In the genomic region with DNA sequence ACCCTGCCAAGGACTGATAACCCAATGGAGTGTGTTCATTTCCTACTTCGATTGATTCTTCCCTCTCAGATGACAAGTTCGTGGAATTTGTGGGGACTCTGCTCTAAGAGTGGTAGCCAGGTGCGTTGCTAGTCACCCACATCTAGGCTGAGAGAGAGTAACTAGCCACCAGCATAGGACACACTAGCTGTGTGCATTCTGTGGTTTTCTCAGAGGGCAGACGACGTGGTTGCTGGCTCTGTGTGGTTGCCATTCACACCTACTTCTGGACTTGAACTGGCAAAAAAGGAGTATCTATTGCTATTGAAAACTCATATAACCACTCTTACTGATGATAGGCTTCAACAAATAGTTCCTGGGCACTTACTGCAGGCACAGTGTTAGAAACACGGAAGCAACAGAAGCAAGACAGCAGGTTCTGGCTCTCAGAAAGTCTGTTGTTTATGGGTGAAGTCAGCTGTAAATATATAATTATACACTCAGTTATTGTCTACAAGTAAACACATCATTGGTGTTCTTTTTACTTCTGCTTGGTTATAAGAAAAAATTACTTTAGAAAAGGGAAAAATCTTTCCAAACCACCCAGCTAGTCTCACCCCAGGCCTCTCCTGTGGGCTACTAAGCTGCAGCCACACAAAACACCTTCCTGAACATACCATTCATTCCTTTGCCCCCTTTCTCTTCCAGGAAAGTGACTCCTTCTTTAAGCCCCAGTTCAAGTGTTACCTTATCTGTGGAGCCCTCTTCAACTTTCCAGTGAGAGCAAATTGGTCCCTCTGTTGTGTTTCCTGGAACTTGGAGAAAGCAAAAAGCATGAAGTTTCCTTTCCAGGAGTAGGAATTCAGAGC, we compare ENCODE assay signal across 17 cellular contexts.
"Had no signal": no experiment of that assay in that cellular context is flagged by ENCODE, and none has a peak within 500 bp of the region (broad histone marks: within the 10 kb centered on the region; RNA-seq: fewer than 3 reads in every experiment).

No MANE protein-coding gene starts in this region.

- H3K4me3 ChIP-seq: heart left ventricle, right lobe of liver had no signal

- H3K4me1 Mint-ChIP-seq: activated naive CD8-positive, alpha-beta T cell treated with anti-CD3 and anti-CD28 coated beads for 36 hours had no signal

- H3K4me1 ChIP-seq: heart left ventricle, right lobe of liver had no signal

- H3K9me3 Mint-ChIP-seq: activated naive CD8-positive, alpha-beta T cell treated with anti-CD3 and anti-CD28 coated beads for 36 hours; activated T-cell treated with anti-CD3 and anti-CD28 coated beads, Interleukin-2, amount 50 U/mL, for 72 hours; dendritic cell treated with granulocyte-macrophage colony-stimulating factor and Interleukin-4, amounts not matched to agents 40 ng/mL and 50 ng/mL, for 4 days; stimulated activated naive CD8-positive, alpha-beta T cell treated with anti-CD3 and anti-CD28 coated beads, Interleukin-15, Interleukin-2, amounts not matched to agents 100 ng/mL and 50 ng/mL, for 24 hours had no signal

- H3K36me3 ChIP-seq: heart left ventricle, right lobe of liver had no signal

- DNase-seq: activated CD4-positive, alpha-beta T cell treated with anti-CD3 and anti-CD28 coated beads for 48 hours; activated CD8-positive, alpha-beta memory T cell treated with anti-CD3 and anti-CD28 coated beads, Interleukin-2, amount 50 U/mL, for 48 hours; activated CD8-positive, alpha-beta T cell treated with anti-CD3 and anti-CD28 coated beads, Interleukin-2, amount 10 ng/mL, durations not matched to agents 7 days and 5 days; activated gamma-delta T cell treated with Interleukin-2 at 50 U/mL for 16 hours; activated naive CD8-positive, alpha-beta T cell treated with anti-CD3 and anti-CD28 coated beads for 36 hours; activated T-cell treated with anti-CD3 and anti-CD28 coated beads, Interleukin-2, amount 50 U/mL, for 72 hours; cerebellar nuclear complex; effector memory CD4-positive, alpha-beta T cell; foreskin melanocyte; heart left ventricle; mesenchymal stem cell; right lobe of liver; SK-N-SH had no signal

- ATAC-seq: activated CD8-positive, alpha-beta T cell treated with anti-CD3 and anti-CD28 coated beads, Interleukin-2, amount 10 ng/mL, durations not matched to agents 7 days and 5 days; activated T-cell treated with anti-CD3 and anti-CD28 coated beads, Interleukin-2, amount 50 U/mL, for 72 hours; heart left ventricle; left lobe of liver; right lobe of liver had no signal

- H3K36me3 Mint-ChIP-seq: activated naive CD8-positive, alpha-beta T cell treated with anti-CD3 and anti-CD28 coated beads for 36 hours had no signal

- H3K27me3 ChIP-seq: heart left ventricle, right lobe of liver had no signal

- H3K27ac ChIP-seq: heart left ventricle, right lobe of liver had no signal

- FAIRE-seq: keratinocyte had no signal

- H3K9me3 ChIP-seq: heart left ventricle, right lobe of liver, SK-N-SH had no signal

- H3K4me3 Mint-ChIP-seq: activated CD8-positive, alpha-beta T cell treated with anti-CD3 and anti-CD28 coated beads, Interleukin-2, amount 10 ng/mL, durations not matched to agents 7 days and 5 days; activated naive CD8-positive, alpha-beta T cell treated with anti-CD3 and anti-CD28 coated beads for 36 hours; activated T-cell treated with anti-CD3 and anti-CD28 coated beads, Interleukin-2, amount 50 U/mL, for 72 hours; dendritic cell treated with granulocyte-macrophage colony-stimulating factor and Interleukin-4, amounts not matched to agents 40 ng/mL and 50 ng/mL, for 4 days; stimulated activated naive CD8-positive, alpha-beta T cell treated with anti-CD3 and anti-CD28 coated beads, Interleukin-15, Interleukin-2, amounts not matched to agents 100 ng/mL and 50 ng/mL, for 24 hours had no signal

- H3K27me3 Mint-ChIP-seq: dendritic cell treated with granulocyte-macrophage colony-stimulating factor and Interleukin-4, amounts not matched to agents 40 ng/mL and 50 ng/mL, for 4 days; stimulated activated naive CD8-positive, alpha-beta T cell treated with anti-CD3 and anti-CD28 coated beads, Interleukin-15, Interleukin-2, amounts not matched to agents 100 ng/mL and 50 ng/mL, for 24 hours had no signal

- H3K4me2 ChIP-seq: SK-N-SH had no signal

- H3K27ac Mint-ChIP-seq: activated CD8-positive, alpha-beta T cell treated with anti-CD3 and anti-CD28 coated beads, Interleukin-2, amount 10 ng/mL, durations not matched to agents 7 days and 5 days; activated naive CD8-positive, alpha-beta T cell treated with anti-CD3 and anti-CD28 coated beads for 36 hours; activated T-cell treated with anti-CD3 and anti-CD28 coated beads, Interleukin-2, amount 50 U/mL, for 72 hours; dendritic cell treated with granulocyte-macrophage colony-stimulating factor and Interleukin-4, amounts not matched to agents 40 ng/mL and 50 ng/mL, for 4 days; stimulated activated naive CD8-positive, alpha-beta T cell treated with anti-CD3 and anti-CD28 coated beads, Interleukin-15, Interleukin-2, amounts not matched to agents 100 ng/mL and 50 ng/mL, for 24 hours had no signal

- H3K9ac ChIP-seq: SK-N-SH had no signal
